19 cellular contexts compared by ENCODE assay signal in the genomic region with DNA sequence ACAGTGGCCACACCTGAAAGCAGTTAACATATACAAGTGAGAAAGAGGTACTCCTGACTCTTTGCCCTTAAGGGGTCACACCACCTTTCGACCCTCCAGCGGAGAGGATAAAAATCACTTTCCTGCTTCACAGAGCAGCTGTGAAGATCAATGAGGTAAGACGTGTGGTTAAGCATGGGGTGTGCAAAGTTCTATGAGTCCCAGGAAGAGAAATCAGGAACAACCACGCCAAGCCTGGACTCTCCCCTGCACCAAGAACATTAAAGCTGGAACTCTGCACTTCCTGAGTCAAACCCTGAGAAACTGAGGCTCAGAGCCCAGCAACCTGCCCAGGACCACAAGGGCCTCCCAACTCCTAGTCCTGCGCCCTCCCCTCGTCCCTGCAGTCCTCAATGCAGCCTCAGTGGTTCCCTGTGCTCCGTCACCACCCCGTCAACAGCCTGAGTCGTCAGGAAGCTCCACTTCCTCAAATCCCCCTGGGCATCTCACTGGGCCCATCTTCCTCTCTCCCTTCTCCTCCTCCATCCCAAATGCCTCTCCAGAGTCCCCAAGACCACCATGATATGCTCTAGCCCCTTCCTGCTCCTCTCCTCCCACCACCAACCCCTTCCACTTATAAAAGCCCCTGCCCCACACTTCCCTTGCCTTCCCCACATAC. TPM values are rescaled to one million over a fixed set of nuclear protein-coding genes. Genes with fewer than 3 reads are reported as not detected.
DNase-seq lines count a peak whose midpoint lies in the region; ATAC-seq, FAIRE-seq and TF ChIP-seq lines count a peak whose summit lies in the region.
"Had no signal": no experiment of that assay in that cellular context is flagged by ENCODE, and none has a peak within 500 bp of the region (broad histone marks: within the 10 kb centered on the region; RNA-seq: fewer than 3 reads in every experiment).

No MANE protein-coding gene starts in this region.

- POLR2A ChIA-PET in K562 (lab: Yijun Ruan, JAX), result interaction anchor here (0.5 to 1.4 kb wide), 6 partner anchors 9 to 191 kb away, joined by 3 to 5 read pairs (median 3); no protein-coding TSS in a partner anchor

- WGBS in K562 (ENCODE audit: insufficient coverage, low coverage, missing lambda C conversion rate), result 79% methylated on average over 6 of the region's 9 CpGs
- WGBS in right lobe of liver (ENCODE audit: insufficient coverage, low coverage, low lambda C conversion rate, missing lambda C conversion rate), result 38% methylated on average over 5 of the region's 9 CpGs
- WGBS in mesendoderm (ENCODE audit: extremely low coverage, insufficient coverage, low lambda C conversion rate), result no CpG with 5 or more reads among the region's 9 CpGs

- H3K23ac ChIP-seq in mesendoderm (ENCODE audit: low read length), result no peak overlapping the region

- H3K9ac ChIP-seq in K562 (ENCODE audit: insufficient read depth in 1 of 2, low read depth in 2 of 2, low read length in 2 of 2) (0 out of 4 replicates have a peak overlapping the region, but pooled peaks of 1 of the 2 experiments have one; percentile 65), subcutaneous abdominal adipose tissue (ENCODE audit: low read length in 5 of 5) (peak overlapping the region in 1 of 5 donors; percentile 21), mesendoderm (ENCODE audit: low read length) (no peak overlapping the region)

- no peak overlapping the region for H4K8ac ChIP-seq in mesendoderm (ENCODE audit: low read depth, low read length)

- H3K79me1 ChIP-seq in mesendoderm (ENCODE audit: low read length), result peaks cover 39% of the 10 kb centered on the region

- no peak overlapping the region for H2BK120ac ChIP-seq in mesendoderm (ENCODE audit: low read depth, low read length)

- no peak overlapping the region for H3K4me2 ChIP-seq in K562 (ENCODE audit: insufficient read depth, low read length)
- H3K4me2 ChIP-seq in mesendoderm (ENCODE audit: low read length), result no peak overlapping the region

- peaks cover 22 to 43% of the 10 kb centered on the region in 2 experiments for H3K4me1 ChIP-seq in K562 (replicated peaks in 1 of 2; ENCODE audit: control insufficient read depth in 2 of 2, insufficient read depth in 2 of 2, low read length in 2 of 2)
- peaks cover 0 to 67% (median 34%) of the 10 kb centered on the region in 4 donors for H3K4me1 ChIP-seq in right lobe of liver
- H3K4me1 ChIP-seq in subcutaneous abdominal adipose tissue (ENCODE audit: control insufficient read depth in 5 of 5, insufficient read depth in 5 of 5, low read length in 5 of 5), result peaks cover 30 to 84% (median 77%) of the 10 kb centered on the region in 5 donors
- H3K4me1 ChIP-seq in mesendoderm (ENCODE audit: control insufficient read depth, low read depth, low read length), result peaks cover 8% of the 10 kb centered on the region

- peaks cover 4% of the 10 kb centered on the region for H3K79me2 ChIP-seq in K562 (ENCODE audit: control insufficient read depth, insufficient read depth, low read length)
- peaks cover 17% of the 10 kb centered on the region for H3K79me2 ChIP-seq in mesendoderm (ENCODE audit: control insufficient read depth, insufficient read depth, low read length)

- CTCF ChIA-PET in K562 (lab: Yijun Ruan, JAX; ENCODE audit: low intra/inter-chr PET ratio), result interaction anchor here (0.6 to 0.7 kb wide), 2 partner anchors 105 to 1834 kb away, joined by 3 to 4 read pairs; no protein-coding TSS in a partner anchor

- TF ChIP-seq CTCF in K562 (IDR thresholded peaks at IDR 0.05 in 2 of 3, conservative IDR thresholded peaks at IDR 0.05 in 1 of 3; ENCODE audit: insufficient read depth in 2 of 3, low read depth in 1 of 3, low read length in 3 of 3), result no peak
- TF ChIP-seq CTCF in right lobe of liver (IDR thresholded peaks at IDR 0.05), result no peak

- H3K27ac ChIP-seq in K562 (ENCODE audit: extremely low read depth, low read depth, low read length) (no peak overlapping the region), right lobe of liver (peak overlapping the region; percentile 11 to 73 (median 59)), subcutaneous abdominal adipose tissue (ENCODE audit: low read depth, low read length) (peak overlapping the region; percentile 33), mesendoderm (ENCODE audit: low read depth, low read length) (no peak overlapping the region)
- H3K27ac ChIP-seq: esophagus muscularis mucosa had no signal

- BruUV-seq in K562 (replicated peaks; lab: Mats Ljungman, UMichigan), result no TSS peak

- H2BK15ac ChIP-seq in mesendoderm (replicated peaks; ENCODE audit: low read depth), result no peak overlapping the region

- no peak overlapping the region for H2AK5ac ChIP-seq in mesendoderm (ENCODE audit: low read length)

- H3K36me3 ChIP-seq in K562 (ENCODE audit: control insufficient read depth, insufficient read depth, low read length) (peaks cover 47% of the 10 kb centered on the region), right lobe of liver (peaks cover 0 to 19% (median 11%) of the 10 kb centered on the region in 4 donors), subcutaneous abdominal adipose tissue (ENCODE audit: control insufficient read depth in 5 of 5, insufficient read depth in 5 of 5, low read length in 5 of 5) (peaks cover 0 to 51% (median 36%) of the 10 kb centered on the region in 5 donors), mesendoderm (ENCODE audit: control insufficient read depth, insufficient read depth, low read length) (peaks cover 9% of the 10 kb centered on the region)

- no peak overlapping the region for H3K18ac ChIP-seq in mesendoderm (ENCODE audit: low read length)

- H2AFZ ChIP-seq in K562 (ENCODE audit: low read depth, low read length), result no peak overlapping the region

- H2BK5ac ChIP-seq in mesendoderm (ENCODE audit: low read length), result no peak overlapping the region

- DNase-seq in KBM-7, result peak; percentile 50
- no peak for DNase-seq in K562 (ENCODE audit: extremely low read depth in 1 of 4, low spot score in 3 of 4)
- DNase-seq in right lobe of liver, result no peak
- no peak for DNase-seq in mesendoderm
- DNase-seq in stimulated activated CD4-positive, alpha-beta T cell treated with anti-CD3 and anti-CD28 coated beads, Interleukin-4, amount 100 ng/mL, for 1 hour, result no peak
- DNase-seq: activated CD4-positive, alpha-beta T cell treated with anti-CD3 and anti-CD28 coated beads for 36 hours; activated naive CD8-positive, alpha-beta T cell treated with anti-CD3 and anti-CD28 coated beads for 36 hours; activated T-cell treated with anti-CD3 and anti-CD28 coated beads, Interleukin-2, amount 50 U/mL, for 1 hour; C1 segment of cervical spinal cord; NCI-H1417; occipital lobe; T-cell; thyroid gland had no signal

- H3K27me3 ChIP-seq in K562 (ENCODE audit: control insufficient read depth in 2 of 2, insufficient read depth in 2 of 2, low read length in 2 of 2) (no peaks in the 10 kb centered on the region), right lobe of liver (no peaks in the 10 kb centered on the region), subcutaneous abdominal adipose tissue (ENCODE audit: control insufficient read depth in 5 of 5, insufficient read depth in 4 of 5, low read length in 5 of 5) (no peaks in the 10 kb centered on the region), mesendoderm (ENCODE audit: insufficient read depth, low read length, poor library complexity) (no peaks in the 10 kb centered on the region)
- H3K27me3 ChIP-seq: esophagus muscularis mucosa, thyroid gland had no signal

- no peak overlapping the region for H3K4me3 ChIP-seq in K562
- peak overlapping the region in 2 of 3 donors; percentile 23 to 29 for H3K4me3 ChIP-seq in right lobe of liver
- H3K4me3 ChIP-seq in subcutaneous abdominal adipose tissue (ENCODE audit: low read depth in 1 of 5, low read length in 5 of 5), result peak overlapping the region in 4 of 5 donors; percentile 14 to 43 (median 22)
- no peak overlapping the region for H3K4me3 ChIP-seq in mesendoderm (ENCODE audit: low read length)
- H3K4me3 ChIP-seq: thyroid gland had no signal

- no peak for TF ChIP-seq EP300 in K562 (IDR thresholded peaks at IDR 0.05; ENCODE audit: low read length)

- ATAC-seq in K562 (no peak), right lobe of liver (no peak), HG02623 (IDR thresholded peaks at IDR 0.05; ENCODE audit: unreplicated experiment) (no peak)
- ATAC-seq: activated CD4-positive, alpha-beta T cell treated with anti-CD3 and anti-CD28 coated beads for 36 hours; T-cell had no signal

- no peak overlapping the region for H3K4ac ChIP-seq in mesendoderm (ENCODE audit: low read depth, low read length)

- no peak overlapping the region for H4K5ac ChIP-seq in mesendoderm (ENCODE audit: low read length)

- TF ChIP-seq POLR2A in K562 (conservative IDR thresholded peaks at IDR 0.05), result no peak
- no peak for TF ChIP-seq POLR2A in right lobe of liver (IDR thresholded peaks at IDR 0.05)

- no peak for FAIRE-seq in K562 (lab: Jason Lieb, UNC)

- H3K56ac ChIP-seq in mesendoderm (ENCODE audit: low read length), result no peak overlapping the region

- H3K9me3 ChIP-seq in K562 (replicated peaks; ENCODE audit: control insufficient read depth, insufficient read depth, low read depth, low read length) (no peaks in the 10 kb centered on the region), right lobe of liver (no peaks in the 10 kb centered on the region), subcutaneous abdominal adipose tissue (ENCODE audit: control insufficient read depth in 5 of 5, low read length in 5 of 5) (no peaks in the 10 kb centered on the region)
- H3K9me3 ChIP-seq: esophagus muscularis mucosa, thyroid gland had no signal

- in situ Hi-C loops in KBM-7 (cut with MboI; ENCODE audit: low pct_unique_long_range_greater_than_20kb, low sequenced_read_pairs) (no loop called here), K562 (cut with MboI) (no loop called here)

- H3K9me1 ChIP-seq in K562 (ENCODE audit: control insufficient read depth, insufficient read depth, low read length), result peaks cover 7% of the 10 kb centered on the region

- no peak for TF ChIP-seq RAD21 in K562 (CRISPR knock-in tag; conservative IDR thresholded peaks at IDR 0.05 in 1 of 2, IDR thresholded peaks at IDR 0.05 in 1 of 2)

- intact Hi-C loops in K562 (cut with micrococcal nuclease) (no loop called here), right lobe of liver (cut with DNase I) (no loop called here)

- peaks cover 21% of the 10 kb centered on the region for H4K20me1 ChIP-seq in K562 (replicated peaks; ENCODE audit: control insufficient read depth, insufficient read depth, low read length)

RNA-seq across cellular contexts. Expression of gene TNKS1BP1, which starts 17.7 kb away (rescaled TPM):
- total RNA-seq in K562 (2011; cell fraction: chromatin; rRNA removed; ENCODE audit: low replicate concordance), result 28.6 and 47.8 TPM in 2 replicates
- 20.5 and 22.4 TPM in 2 replicates for total RNA-seq in K562 (2011; cell fraction: nucleolus; rRNA removed)
- total RNA-seq in K562 (2011; cell fraction: nucleoplasm; rRNA removed), result 30.6 and 31.7 TPM in 2 replicates
- total RNA-seq in K562 (2014; rRNA removed) (16.2 and 20.2 TPM in 2 replicates), K562 (2014; rRNA removed; fragmentation: Illumina TruSeq; extraction: Trizol) (10.9 and 11.2 TPM in 2 replicates), K562 (2015; rRNA removed; fragmentation: Illumina TruSeq; extraction: Trizol) (8.0 and 10.3 TPM in 2 replicates), K562 (2021) (35.0 and 47.2 TPM in 2 replicates), right lobe of liver (100 to 1,000 TPM in 2 of 6 experiments, 10 to 100 TPM in 4; 52.4 to 124 (median 92.7) TPM)
- polyA plus RNA-seq in K562 (2011; rRNA removed) (7.3 and 14.1 TPM in 2 replicates), K562 (2014; fragmentation: Illumina TruSeq; extraction: Trizol) (29.9 and 31.4 TPM in 2 replicates), K562 (2014; fragmentation: Nextera tagmentation; extraction: Ambion mirVana) (1 to 10 TPM; 1.1 to 1.2 TPM), K562 (2014; rRNA removed) (19.5 and 23.8 TPM in 2 replicates)
- polyA plus RNA-seq in K562 (2011; cell fraction: cytosol; rRNA removed), result 11.4 and 12.5 TPM in 2 replicates
- 34.2 and 50.1 TPM in 2 replicates for polyA plus RNA-seq in K562 (2011; cell fraction: nucleus; rRNA removed)
- polyA plus RNA-seq in K562 (2012), result 17.5 and 28.9 TPM in 2 replicates
- 13.6 and 14.5 TPM in 2 replicates for polyA minus RNA-seq in K562 (2011; rRNA and poly(A)+ RNA removed)
- 13.8 and 18.3 TPM in 2 replicates for polyA minus RNA-seq in K562 (2011; cell fraction: cytosol; rRNA and poly(A)+ RNA removed)
- 8.2 and 11.6 TPM in 2 replicates for polyA minus RNA-seq in K562 (2011; cell fraction: nucleus; rRNA and poly(A)+ RNA removed)
- 114 TPM for polyA plus RNA-seq in mesendoderm (2013, experiment 1 of 2)
- 106 TPM for polyA plus RNA-seq in mesendoderm (2013, experiment 2 of 2)

RNA-seq across cellular contexts. Expression of gene SSRP1, which starts 28.6 kb away (rescaled TPM):
- total RNA-seq in K562 (2011; cell fraction: chromatin; rRNA removed; ENCODE audit: low replicate concordance), result 63.0 and 84.0 TPM in 2 replicates
- total RNA-seq in K562 (2011; cell fraction: nucleolus; rRNA removed), result 50.7 and 51.9 TPM in 2 replicates
- 52.0 and 58.5 TPM in 2 replicates for total RNA-seq in K562 (2011; cell fraction: nucleoplasm; rRNA removed)
- total RNA-seq in K562 (2014; rRNA removed), result 257 and 316 TPM in 2 replicates
- total RNA-seq in K562 (2014; rRNA removed; fragmentation: Illumina TruSeq; extraction: Trizol), result 216 and 243 TPM in 2 replicates
- 259 and 269 TPM in 2 replicates for total RNA-seq in K562 (2015; rRNA removed; fragmentation: Illumina TruSeq; extraction: Trizol)
- total RNA-seq in K562 (2021), result 224 and 245 TPM in 2 replicates
- 232 and 251 TPM in 2 replicates for polyA plus RNA-seq in K562 (2011; rRNA removed)
- 291 and 330 TPM in 2 replicates for polyA plus RNA-seq in K562 (2011; cell fraction: cytosol; rRNA removed)
- polyA plus RNA-seq in K562 (2011; cell fraction: nucleus; rRNA removed), result 122 and 133 TPM in 2 replicates
- polyA plus RNA-seq in K562 (2012), result 172 and 211 TPM in 2 replicates
- polyA plus RNA-seq in K562 (2014; fragmentation: Illumina TruSeq; extraction: Trizol), result 314 and 416 TPM in 2 replicates
- polyA plus RNA-seq in K562 (2014; fragmentation: Nextera tagmentation; extraction: Ambion mirVana), result 10 to 100 TPM; 91.1 to 96.0 TPM
- polyA plus RNA-seq in K562 (2014; rRNA removed), result 224 and 238 TPM in 2 replicates
- 224 and 271 TPM in 2 replicates for polyA minus RNA-seq in K562 (2011; rRNA and poly(A)+ RNA removed)
- 164 and 173 TPM in 2 replicates for polyA minus RNA-seq in K562 (2011; cell fraction: cytosol; rRNA and poly(A)+ RNA removed)
- 25.0 and 46.5 TPM in 2 replicates for polyA minus RNA-seq in K562 (2011; cell fraction: nucleus; rRNA and poly(A)+ RNA removed)
- total RNA-seq in right lobe of liver, result 10 to 100 TPM; 24.5 to 47.9 (median 29.9) TPM
- polyA plus RNA-seq in mesendoderm (2013, experiment 1 of 2), result 242 TPM
- polyA plus RNA-seq in mesendoderm (2013, experiment 2 of 2), result 242 TPM

RNA-seq across cellular contexts. Expression of gene P2RX3, which starts 31.1 kb away (rescaled TPM):
- total RNA-seq in K562 (2011; cell fraction: chromatin; rRNA removed; ENCODE audit: low replicate concordance), result not detected in 2 replicates
- total RNA-seq in K562 (2011; cell fraction: nucleolus; rRNA removed), result not detected in 2 replicates
- total RNA-seq in K562 (2011; cell fraction: nucleoplasm; rRNA removed), result not detected in 2 replicates
- not detected in 2 replicates for total RNA-seq in K562 (2014; rRNA removed)
- not detected in 2 replicates for total RNA-seq in K562 (2014; rRNA removed; fragmentation: Illumina TruSeq; extraction: Trizol)
- total RNA-seq in K562 (2015; rRNA removed; fragmentation: Illumina TruSeq; extraction: Trizol), result not detected in 2 replicates
- total RNA-seq in K562 (2021), result not detected in 2 replicates
- polyA plus RNA-seq in K562 (2011; rRNA removed), result not detected in 2 replicates
- 0.07 TPM in 1 of 2 replicates, not detected in the other for polyA plus RNA-seq in K562 (2011; cell fraction: cytosol; rRNA removed)
- polyA plus RNA-seq in K562 (2011; cell fraction: nucleus; rRNA removed), result not detected in 2 replicates
- not detected in 2 replicates for polyA plus RNA-seq in K562 (2012)
- polyA plus RNA-seq in K562 (2014; fragmentation: Illumina TruSeq; extraction: Trizol), result not detected in 2 replicates
- not detected for polyA plus RNA-seq in K562 (2014; fragmentation: Nextera tagmentation; extraction: Ambion mirVana)
- polyA plus RNA-seq in K562 (2014; rRNA removed), result not detected in 2 replicates
- not detected in 2 replicates for polyA minus RNA-seq in K562 (2011; rRNA and poly(A)+ RNA removed)
- polyA minus RNA-seq in K562 (2011; cell fraction: cytosol; rRNA and poly(A)+ RNA removed), result not detected in 2 replicates
- not detected in 2 replicates for polyA minus RNA-seq in K562 (2011; cell fraction: nucleus; rRNA and poly(A)+ RNA removed)
- total RNA-seq in right lobe of liver, result 1 to 10 TPM in 1 of 6 experiments, under 1 TPM in 3, not detected in 2; 0.63 to 2.1 (median 0.77) TPM
- 0.08 TPM for polyA plus RNA-seq in mesendoderm (2013, experiment 1 of 2)
- 0.10 TPM for polyA plus RNA-seq in mesendoderm (2013, experiment 2 of 2)
- total RNA-seq: activated CD4-positive, alpha-beta T cell treated with anti-CD3 and anti-CD28 coated beads for 36 hours; activated naive CD8-positive, alpha-beta T cell treated with anti-CD3 and anti-CD28 coated beads for 36 hours; cerebellum; esophagus muscularis mucosa; mesenteric fat pad; NCI-H460; occipital lobe; T-cell; thyroid gland had no signal

Comparison
In these comparisons a context has a peak if more than half of its experiments do, and no peak if none do; other contexts are left out.
1. H3K27ac ChIP-seq: peak in right lobe of liver (3 of 3) and subcutaneous abdominal adipose tissue (single experiment); none in K562 (single experiment) and mesendoderm (single experiment).
2. H3K4me3 ChIP-seq: peak in right lobe of liver (2 of 3) and subcutaneous abdominal adipose tissue (4 of 5); none in K562 (single experiment) and mesendoderm (single experiment).